11 cellular contexts compared by ENCODE assay signal in genomic region chrX:120726294-120726693, GRCh38.
DNase-seq lines count a peak whose midpoint lies in the region; ATAC-seq, FAIRE-seq and TF ChIP-seq lines count a peak whose summit lies in the region.
"Had no signal": no experiment of that assay in that cellular context is flagged by ENCODE, and none has a peak within 500 bp of the region (broad histone marks: within the 10 kb centered on the region; RNA-seq: fewer than 3 reads in every experiment).

No MANE protein-coding gene starts in this region.

- TF ChIP-seq CTCF in stomach (IDR thresholded peaks at IDR 0.05): no peak

- in situ Hi-C loops in KBM-7 (cut with MboI; ENCODE audit: low pct_unique_long_range_greater_than_20kb, low sequenced_read_pairs): no loop called here

- H3K27me3 ChIP-seq in stomach: no peaks in the 10 kb centered on the region
- H3K27me3 ChIP-seq: heart right ventricle had no signal

- peak; percentile 99 for FAIRE-seq in GM19239 (lab: Jason Lieb, UNC)
- no peak for FAIRE-seq in frontal cortex (lab: Jason Lieb, UNC)

- peak; percentile 100 for ATAC-seq in HG02798 (IDR thresholded peaks at IDR 0.05; ENCODE audit: poor library complexity, unreplicated experiment)
- no peak for ATAC-seq in stimulated activated naive CD8-positive, alpha-beta T cell treated with anti-CD3 and anti-CD28 coated beads, Interleukin-15, Interleukin-2, amounts not matched to agents 100 U/mL and 50 U/mL, for 24 hours
- ATAC-seq: activated CD8-positive, alpha-beta memory T cell treated with anti-CD3 and anti-CD28 coated beads, Interleukin-2, amount 10 ng/mL, durations not matched to agents 7 days and 5 days; heart right ventricle had no signal

- intact Hi-C loops in stomach (cut with DNase I; ENCODE audit: low total_unique reads): no loop called here

- DNase-seq in GM19239 (ENCODE audit: insufficient read length, low spot score) (peak; percentile 9), KBM-7 (peak; percentile 95), NCI-H187 (lab: John Stamatoyannopoulos, UW) (no peak), stomach (no peak), frontal cortex (ENCODE audit: low spot score in 2 of 2) (no peak)
- no peak for DNase-seq in stimulated activated naive CD8-positive, alpha-beta T cell treated with anti-CD3 and anti-CD28 coated beads, Interleukin-15, Interleukin-2, amounts not matched to agents 100 U/mL and 50 U/mL, for 24 hours
- DNase-seq: activated CD8-positive, alpha-beta memory T cell treated with anti-CD3 and anti-CD28 coated beads, Interleukin-2, amount 10 ng/mL, durations not matched to agents 7 days and 5 days; heart right ventricle; stimulated activated CD4-positive, alpha-beta T cell treated with anti-CD3 and anti-CD28 coated beads, Interleukin-4, amount 100 ng/mL, for 24 hours had no signal

- H3K27ac ChIP-seq in stomach: no peak overlapping the region
- H3K27ac ChIP-seq: heart right ventricle, RWPE1 had no signal

- no peaks in the 10 kb centered on the region for H3K4me1 ChIP-seq in stomach
- H3K4me1 ChIP-seq: heart right ventricle had no signal

- no peak overlapping the region for H3K4me3 ChIP-seq in stomach
- H3K4me3 ChIP-seq: heart right ventricle had no signal

- no peaks in the 10 kb centered on the region for H3K36me3 ChIP-seq in stomach
- H3K36me3 ChIP-seq: heart right ventricle had no signal

- no peak for TF ChIP-seq EP300 in stomach (IDR thresholded peaks at IDR 0.05)

- H3K9me3 ChIP-seq in stomach: no peaks in the 10 kb centered on the region
- H3K9me3 ChIP-seq: heart right ventricle had no signal

- WGBS in stomach, 5 donors: 38 to 71% (median 66%) methylated on average over 2 of the region's 2 CpGs

- no peak for TF ChIP-seq POLR2A in stomach (IDR thresholded peaks at IDR 0.05)

Comparison
In these comparisons a context has a peak if more than half of its experiments do, and no peak if none do; other contexts are left out.
1. DNase-seq: peak in GM19239 (single experiment) and KBM-7 (single experiment); none in NCI-H187 (0 of 2), stomach (single experiment), stimulated activated naive CD8-positive, alpha-beta T cell treated with anti-CD3 and anti-CD28 coated beads, Interleukin-15, Interleukin-2, amounts not matched to agents 100 U/mL and 50 U/mL, for 24 hours (single experiment) and frontal cortex (0 of 2).